Comparison of ENCODE assay signal across 28 cellular contexts in the genomic region with DNA sequence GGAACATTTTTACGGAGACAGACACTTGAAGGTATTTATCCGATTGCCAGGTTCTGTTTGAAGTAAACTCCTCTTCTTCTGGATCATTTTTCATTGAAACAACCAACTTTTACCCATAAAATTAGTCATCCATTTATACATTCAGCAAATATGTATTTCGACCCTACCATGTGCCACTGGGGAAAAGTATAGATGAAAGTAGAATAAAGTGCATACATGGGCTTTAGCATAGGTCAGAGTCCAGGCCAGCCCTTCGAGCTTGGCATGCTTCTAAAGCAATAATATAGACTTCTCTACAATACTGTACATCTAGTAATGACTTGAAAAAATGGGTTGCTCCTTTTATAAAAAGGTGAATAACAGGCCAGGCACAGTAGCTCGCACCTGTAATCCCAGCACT. TPM values are rescaled to one million over a fixed set of nuclear protein-coding genes. Genes with fewer than 3 reads are reported as not detected.
A peak's percentile ranks its signal among the peaks of the same experiment; 100 is the strongest.
DNase-seq lines count a peak whose midpoint lies in the region; ATAC-seq, FAIRE-seq and TF ChIP-seq lines count a peak whose summit lies in the region.
"Had no signal": no experiment of that assay in that cellular context is flagged by ENCODE, and none has a peak within 500 bp of the region (broad histone marks: within the 10 kb centered on the region; RNA-seq: fewer than 3 reads in every experiment).

No MANE protein-coding gene starts in this region.

- peak overlapping the region; percentile 57 for H2AFZ ChIP-seq in PC-3 (ENCODE audit: low read length)
- H2AFZ ChIP-seq in K562 (ENCODE audit: low read depth, low read length): no peak overlapping the region
- no peak overlapping the region for H2AFZ ChIP-seq in MM.1S (ENCODE audit: low read length)
- H2AFZ ChIP-seq in Karpas-422 (ENCODE audit: low read length): no peak overlapping the region

- H3K9me3 ChIP-seq in PC-3 (ENCODE audit: low read length): no peaks in the 10 kb centered on the region
- H3K9me3 ChIP-seq in K562 (replicated peaks; ENCODE audit: control insufficient read depth, insufficient read depth, low read depth, low read length): no peaks in the 10 kb centered on the region
- H3K9me3 ChIP-seq in skeletal muscle satellite cell (replicated peaks; ENCODE audit: low read length): no peaks in the 10 kb centered on the region
- no peaks in the 10 kb centered on the region for H3K9me3 ChIP-seq in MM.1S (replicated peaks; ENCODE audit: insufficient read depth, low read length)
- no peaks in the 10 kb centered on the region for H3K9me3 ChIP-seq in Karpas-422 (ENCODE audit: low read length)
- H3K9me3 ChIP-seq: BE2C, MG63, thyroid gland had no signal

- in situ Hi-C loops in K562 (cut with MboI): no loop called here

- no peak for TF ChIP-seq EP300 in K562 (IDR thresholded peaks at IDR 0.05; ENCODE audit: low read length)

- H3K27ac ChIP-seq in PC-3 (ENCODE audit: low read length): peak overlapping the region; percentile 82
- no peak overlapping the region for H3K27ac ChIP-seq in K562 (ENCODE audit: extremely low read depth, low read depth, low read length)
- no peak overlapping the region for H3K27ac ChIP-seq in MM.1S (ENCODE audit: low read length)
- no peak overlapping the region for H3K27ac ChIP-seq in Karpas-422 (ENCODE audit: low read length)
- H3K27ac ChIP-seq: thyroid gland had no signal

- DNase-seq in activated T-cell treated with anti-CD3 and anti-CD28 coated beads, Interleukin-2, amount 50 U/mL, for 24 hours: no peak
- DNase-seq in activated T-cell treated with anti-CD3 and anti-CD28 coated beads for 4 hours (no peak), PC-3 (peak; percentile 90), K562 (ENCODE audit: extremely low read depth in 1 of 4, low spot score in 3 of 4) (no peak), MM.1S (no peak), Karpas-422 (no peak)
- DNase-seq: 8988T; activated CD4-positive, CD25-positive, alpha-beta regulatory T cell treated with anti-CD3 and anti-CD28 coated beads, Interleukin-2, amount 50 U/mL, for 72 hours; activated CD8-positive, alpha-beta T cell treated with anti-CD3 and anti-CD28 coated beads, Interleukin-2, amount 10 ng/mL, durations not matched to agents 7 days and 5 days; activated naive CD4-positive, alpha-beta T cell treated with anti-CD3 and anti-CD28 coated beads, Interleukin-2, amount 50 U/mL, for 16 hours; activated T-cell treated with anti-CD3 and anti-CD28 coated beads, Interleukin-2, amount 50 U/mL, for 4 hours; BE2C; effector CD4-positive, alpha-beta T cell; erythroblast; foreskin melanocyte; GOT3; hippocampal formation; MG63; NCI-H146; NCI-H2171; NCI-H524 treated with DMSO at 0.1 percent for 48 hours; stimulated activated CD4-positive, alpha-beta T cell treated with anti-CD3 and anti-CD28 coated beads, Interleukin-2, amount 100 ng/mL, for 48 hours; stimulated activated naive CD4-positive, alpha-beta T cell; thyroid gland had no signal

- no peaks in the 10 kb centered on the region for H3K27me3 Mint-ChIP-seq in activated T-cell treated with anti-CD3 and anti-CD28 coated beads, Interleukin-2, amount 50 U/mL, for 24 hours
- H3K27me3 Mint-ChIP-seq: IgD-negative memory B cell had no signal

- TF ChIP-seq CTCF in PC-3 (conservative IDR thresholded peaks at IDR 0.05; ENCODE audit: low read depth, low read length): no peak
- TF ChIP-seq CTCF in K562 (IDR thresholded peaks at IDR 0.05 in 2 of 3, conservative IDR thresholded peaks at IDR 0.05 in 1 of 3; ENCODE audit: insufficient read depth in 2 of 3, low read depth in 1 of 3, low read length in 3 of 3): no peak
- no peak for TF ChIP-seq CTCF in MM.1S (IDR thresholded peaks at IDR 0.05; ENCODE audit: low read length)

- CTCF ChIA-PET in PC-3 (lab: Charles Lee) (interaction anchor here (0.7 kb wide), 1 partner anchor 83 kb away, joined by 3 read pairs; no protein-coding TSS in a partner anchor), K562 (lab: Yijun Ruan, JAX; ENCODE audit: low intra/inter-chr PET ratio) (no interaction called here)

- H3K27ac Mint-ChIP-seq in activated T-cell treated with anti-CD3 and anti-CD28 coated beads, Interleukin-2, amount 50 U/mL, for 24 hours: peak overlapping the region; percentile 38
- H3K27ac Mint-ChIP-seq: activated CD8-positive, alpha-beta T cell treated with anti-CD3 and anti-CD28 coated beads, Interleukin-2, amount 10 ng/mL, durations not matched to agents 7 days and 5 days had no signal

- H3K9me2 ChIP-seq in PC-3 (replicated peaks; ENCODE audit: low read length): no peaks in the 10 kb centered on the region
- no peaks in the 10 kb centered on the region for H3K9me2 ChIP-seq in MM.1S (replicated peaks; ENCODE audit: insufficient read depth, low read length)
- no peaks in the 10 kb centered on the region for H3K9me2 ChIP-seq in Karpas-422 (replicated peaks; ENCODE audit: insufficient read depth, low read length)

- H3K4me3 ChIP-seq in PC-3 (ENCODE audit: low read length) (peak overlapping the region; percentile 55), K562 (no peak overlapping the region), skeletal muscle satellite cell (ENCODE audit: low read length) (no peak overlapping the region), MM.1S (ENCODE audit: low read length) (no peak overlapping the region), Karpas-422 (ENCODE audit: low read length) (no peak overlapping the region)
- H3K4me3 ChIP-seq: MG63, thyroid gland had no signal

- peaks cover 54% of the 10 kb centered on the region for H3K36me3 Mint-ChIP-seq in activated T-cell treated with anti-CD3 and anti-CD28 coated beads, Interleukin-2, amount 50 U/mL, for 24 hours (ENCODE audit: low read depth)

- intact Hi-C loops in PC-3 (cut with micrococcal nuclease) (no loop called here), K562 (cut with micrococcal nuclease) (no loop called here)

- H3K27me3 ChIP-seq in PC-3 (ENCODE audit: low read length): no peaks in the 10 kb centered on the region
- H3K27me3 ChIP-seq in K562 (ENCODE audit: control insufficient read depth in 2 of 2, insufficient read depth in 2 of 2, low read length in 2 of 2): no peaks in the 10 kb centered on the region
- H3K27me3 ChIP-seq in skeletal muscle satellite cell (ENCODE audit: control insufficient read depth, insufficient read depth, low read length): no peaks in the 10 kb centered on the region
- H3K27me3 ChIP-seq in MM.1S (replicated peaks; ENCODE audit: insufficient read depth, low read length): no peaks in the 10 kb centered on the region
- no peaks in the 10 kb centered on the region for H3K27me3 ChIP-seq in Karpas-422 (ENCODE audit: low read length)
- H3K27me3 ChIP-seq: BE2C, MG63, thyroid gland had no signal

- H3K9me3 Mint-ChIP-seq in activated T-cell treated with anti-CD3 and anti-CD28 coated beads, Interleukin-2, amount 50 U/mL, for 24 hours: no peaks in the 10 kb centered on the region
- H3K9me3 Mint-ChIP-seq: activated T-cell treated with anti-CD3 and anti-CD28 coated beads, Interleukin-2, amount 50 U/mL, for 4 hours; brain; IgD-negative memory B cell had no signal

- peak; percentile 95 for ATAC-seq in PC-3
- ATAC-seq in K562: no peak
- no peak for ATAC-seq in HG03342 (IDR thresholded peaks at IDR 0.05; ENCODE audit: unreplicated experiment)
- ATAC-seq: activated CD8-positive, alpha-beta T cell treated with anti-CD3 and anti-CD28 coated beads, Interleukin-2, amount 10 ng/mL, durations not matched to agents 7 days and 5 days; activated T-cell treated with anti-CD3 and anti-CD28 coated beads, Interleukin-2, amount 50 U/mL, for 4 hours had no signal

- H3K4me2 ChIP-seq in PC-3 (ENCODE audit: low read length) (peak overlapping the region; percentile 80), K562 (ENCODE audit: insufficient read depth, low read length) (no peak overlapping the region), skeletal muscle satellite cell (ENCODE audit: low read length) (peak overlapping the region; percentile 21), MM.1S (ENCODE audit: low read depth, low read length) (no peak overlapping the region), Karpas-422 (ENCODE audit: low read depth, low read length, poor library complexity, severe bottlenecking) (no peak overlapping the region)

- no peak overlapping the region for H3K4me3 Mint-ChIP-seq in activated T-cell treated with anti-CD3 and anti-CD28 coated beads, Interleukin-2, amount 50 U/mL, for 24 hours
- H3K4me3 Mint-ChIP-seq: activated CD8-positive, alpha-beta T cell treated with anti-CD3 and anti-CD28 coated beads, Interleukin-2, amount 10 ng/mL, durations not matched to agents 7 days and 5 days; activated T-cell treated with anti-CD3 and anti-CD28 coated beads, Interleukin-2, amount 50 U/mL, for 4 hours; brain; IgD-negative memory B cell had no signal

- H4K20me1 ChIP-seq in PC-3 (ENCODE audit: low read length) (no peaks in the 10 kb centered on the region), K562 (replicated peaks; ENCODE audit: control insufficient read depth, insufficient read depth, low read length) (no peaks in the 10 kb centered on the region), MM.1S (ENCODE audit: insufficient read depth, low read length) (no peaks in the 10 kb centered on the region), Karpas-422 (ENCODE audit: insufficient read depth, low read depth, low read length) (no peaks in the 10 kb centered on the region)

- H3F3A ChIP-seq in PC-3 (ENCODE audit: low read length, unreplicated experiment) (peaks cover 14% of the 10 kb centered on the region), MM.1S (ENCODE audit: insufficient read depth, low read length) (no peaks in the 10 kb centered on the region)

- H3K36me3 ChIP-seq in PC-3 (ENCODE audit: low read depth, low read length): peaks cover 13% of the 10 kb centered on the region
- peaks cover 27% of the 10 kb centered on the region; the same call in 2 of the 3 replicates for H3K36me3 ChIP-seq in K562 (ENCODE audit: control insufficient read depth, insufficient read depth, low read length)
- H3K36me3 ChIP-seq in skeletal muscle satellite cell (ENCODE audit: insufficient read depth, low read length): no peaks in the 10 kb centered on the region
- no peaks in the 10 kb centered on the region; the same call in 1 of the 2 replicates for H3K36me3 ChIP-seq in MM.1S (replicated peaks; ENCODE audit: insufficient read depth, low read length)
- H3K36me3 ChIP-seq in Karpas-422 (ENCODE audit: insufficient read depth, low read length): no peaks in the 10 kb centered on the region
- H3K36me3 ChIP-seq: BE2C had no signal

- POLR2A ChIA-PET in PC-3 (lab: Charles Lee; ENCODE audit: unreplicated experiment): no interaction called here
- POLR2A ChIA-PET in K562 (lab: Yijun Ruan, JAX): interaction anchor here (0.9 to 1.4 kb wide), 2 partner anchors 8 to 10 kb away, joined by 3 to 4 read pairs; a partner anchor contains a TSS

- 82% methylated on average over 5 of the region's 5 CpGs for WGBS in K562 (ENCODE audit: insufficient coverage, low coverage, missing lambda C conversion rate)

- FAIRE-seq in K562 (lab: Jason Lieb, UNC): no peak

- H3K4me1 ChIP-seq in PC-3 (ENCODE audit: insufficient read depth, low read length) (peaks cover 26% of the 10 kb centered on the region), K562 (replicated peaks in 1 of 2; ENCODE audit: control insufficient read depth in 2 of 2, insufficient read depth in 2 of 2, low read length in 2 of 2) (no peaks in the 10 kb centered on the region), skeletal muscle satellite cell (ENCODE audit: control insufficient read depth, insufficient read depth, low read length) (peaks cover 11% of the 10 kb centered on the region), MM.1S (ENCODE audit: low read length) (no peaks in the 10 kb centered on the region), Karpas-422 (ENCODE audit: low read length) (no peaks in the 10 kb centered on the region)
- H3K4me1 ChIP-seq: BE2C, thyroid gland had no signal

- H3K4me1 Mint-ChIP-seq in activated T-cell treated with anti-CD3 and anti-CD28 coated beads, Interleukin-2, amount 50 U/mL, for 24 hours (ENCODE audit: low read depth): peaks cover 9% of the 10 kb centered on the region
- H3K4me1 Mint-ChIP-seq: brain had no signal

- no TSS peak for BruUV-seq in PC-3 (replicated peaks; lab: Mats Ljungman, UMichigan)
- BruUV-seq in K562 (replicated peaks; lab: Mats Ljungman, UMichigan): TSS peak; percentile 17

- H3K9ac ChIP-seq in PC-3 (ENCODE audit: low read length) (peak overlapping the region; percentile 28), K562 (ENCODE audit: insufficient read depth in 1 of 2, low read depth in 2 of 2, low read length in 2 of 2) (no peak overlapping the region), skeletal muscle satellite cell (ENCODE audit: low read depth, low read length) (no peak overlapping the region), MM.1S (ENCODE audit: low read length) (no peak overlapping the region), Karpas-422 (ENCODE audit: low read length) (no peak overlapping the region)

- no peak for TF ChIP-seq RAD21 in K562 (CRISPR knock-in tag; conservative IDR thresholded peaks at IDR 0.05 in 1 of 2, IDR thresholded peaks at IDR 0.05 in 1 of 2)

- no peaks in the 10 kb centered on the region for H3K9me1 ChIP-seq in K562 (ENCODE audit: control insufficient read depth, insufficient read depth, low read length)

- peaks cover 17% of the 10 kb centered on the region for H3K79me2 ChIP-seq in PC-3 (ENCODE audit: low read length)
- H3K79me2 ChIP-seq in K562 (ENCODE audit: control insufficient read depth, insufficient read depth, low read length): no peaks in the 10 kb centered on the region
- H3K79me2 ChIP-seq in MM.1S (ENCODE audit: low read length): peaks cover 8% of the 10 kb centered on the region
- H3K79me2 ChIP-seq in Karpas-422 (ENCODE audit: low read length): peaks cover 2% of the 10 kb centered on the region; the same call in 1 of the 2 replicates

- no peak for TF ChIP-seq POLR2A in K562 (conservative IDR thresholded peaks at IDR 0.05)

RNA-seq across cellular contexts. Expression of a gene that starts 10.1 kb away (rescaled TPM):
- total RNA-seq in PC-3 (2014; rRNA removed) (21.9 and 22.0 TPM in 2 replicates), K562 (2014; rRNA removed) (7.5 and 9.0 TPM in 2 replicates), K562 (2014; rRNA removed; fragmentation: Illumina TruSeq; extraction: Trizol) (25.7 and 32.0 TPM in 2 replicates), K562 (2015; rRNA removed; fragmentation: Illumina TruSeq; extraction: Trizol) (16.7 and 16.8 TPM in 2 replicates), K562 (2021) (21.9 and 24.1 TPM in 2 replicates)
- 154 and 293 TPM in 2 replicates for total RNA-seq in K562 (2011; cell fraction: chromatin; rRNA removed; ENCODE audit: low replicate concordance)
- 80.4 and 84.5 TPM in 2 replicates for total RNA-seq in K562 (2011; cell fraction: nucleolus; rRNA removed)
- total RNA-seq in K562 (2011; cell fraction: nucleoplasm; rRNA removed): 109 and 132 TPM in 2 replicates
- polyA plus RNA-seq in K562 (2011; rRNA removed) (26.0 and 28.5 TPM in 2 replicates), K562 (2014; fragmentation: Illumina TruSeq; extraction: Trizol) (9.6 and 12.0 TPM in 2 replicates), K562 (2014; fragmentation: Nextera tagmentation; extraction: Ambion mirVana) (1 to 10 TPM; 2.7 to 5.1 TPM), K562 (2014; rRNA removed) (20.0 and 24.6 TPM in 2 replicates)
- 6.3 and 11.1 TPM in 2 replicates for polyA plus RNA-seq in K562 (2011; cell fraction: cytosol; rRNA removed)
- polyA plus RNA-seq in K562 (2011; cell fraction: nucleus; rRNA removed): 49.8 and 58.5 TPM in 2 replicates
- polyA plus RNA-seq in K562 (2012): 6.7 and 9.8 TPM in 2 replicates
- 36.2 and 41.9 TPM in 2 replicates for polyA minus RNA-seq in K562 (2011; rRNA and poly(A)+ RNA removed)
- polyA minus RNA-seq in K562 (2011; cell fraction: cytosol; rRNA and poly(A)+ RNA removed): 22.1 and 26.7 TPM in 2 replicates
- polyA minus RNA-seq in K562 (2011; cell fraction: nucleus; rRNA and poly(A)+ RNA removed): 18.6 and 24.5 TPM in 2 replicates
- total RNA-seq in skeletal muscle satellite cell (2012; rRNA removed): 9.6 and 14.2 TPM in 2 replicates
- 9.6 and 13.9 TPM in 2 replicates for total RNA-seq in Karpas-422 (2014; rRNA removed; shearing (Covaris generic); ENCODE audit: low replicate concordance)

RNA-seq across cellular contexts. Expression of a gene that starts 42.9 kb away (rescaled TPM):
- total RNA-seq in PC-3 (2014; rRNA removed): 2.3 and 3.0 TPM in 2 replicates
- total RNA-seq in K562 (2011; cell fraction: chromatin; rRNA removed; ENCODE audit: low replicate concordance): 44.0 and 102 TPM in 2 replicates
- total RNA-seq in K562 (2011; cell fraction: nucleolus; rRNA removed): 30.5 and 40.3 TPM in 2 replicates
- total RNA-seq in K562 (2011; cell fraction: nucleoplasm; rRNA removed): 50.2 and 57.9 TPM in 2 replicates
- 9.2 and 11.9 TPM in 2 replicates for total RNA-seq in K562 (2014; rRNA removed)
- 21.0 and 22.2 TPM in 2 replicates for total RNA-seq in K562 (2014; rRNA removed; fragmentation: Illumina TruSeq; extraction: Trizol)
- 18.0 and 18.7 TPM in 2 replicates for total RNA-seq in K562 (2015; rRNA removed; fragmentation: Illumina TruSeq; extraction: Trizol)
- total RNA-seq in K562 (2021): 20.6 and 21.3 TPM in 2 replicates
- polyA plus RNA-seq in K562 (2011; rRNA removed): 11.6 and 18.9 TPM in 2 replicates
- polyA plus RNA-seq in K562 (2011; cell fraction: cytosol; rRNA removed): 4.0 and 9.4 TPM in 2 replicates
- 10.7 and 16.7 TPM in 2 replicates for polyA plus RNA-seq in K562 (2011; cell fraction: nucleus; rRNA removed)
- polyA plus RNA-seq in K562 (2012): 6.8 and 8.1 TPM in 2 replicates
- 12.6 and 16.8 TPM in 2 replicates for polyA plus RNA-seq in K562 (2014; fragmentation: Illumina TruSeq; extraction: Trizol)
- polyA plus RNA-seq in K562 (2014; fragmentation: Nextera tagmentation; extraction: Ambion mirVana): 1 to 10 TPM; 2.6 to 3.6 TPM
- 5.4 and 5.9 TPM in 2 replicates for polyA plus RNA-seq in K562 (2014; rRNA removed)
- polyA minus RNA-seq in K562 (2011; rRNA and poly(A)+ RNA removed): 45.0 and 86.3 TPM in 2 replicates
- 25.9 and 31.1 TPM in 2 replicates for polyA minus RNA-seq in K562 (2011; cell fraction: cytosol; rRNA and poly(A)+ RNA removed)
- polyA minus RNA-seq in K562 (2011; cell fraction: nucleus; rRNA and poly(A)+ RNA removed): 18.4 and 50.4 TPM in 2 replicates
- 2.0 and 3.7 TPM in 2 replicates for total RNA-seq in skeletal muscle satellite cell (2012; rRNA removed)
- total RNA-seq in Karpas-422 (2014; rRNA removed; shearing (Covaris generic); ENCODE audit: low replicate concordance): 2.2 and 5.4 TPM in 2 replicates

RNA-seq across cellular contexts. Expression of a gene that starts 45.4 kb away (rescaled TPM):
- total RNA-seq in PC-3 (2014; rRNA removed) (29.5 and 38.7 TPM in 2 replicates), K562 (2014; rRNA removed) (24.6 and 35.1 TPM in 2 replicates), K562 (2014; rRNA removed; fragmentation: Illumina TruSeq; extraction: Trizol) (51.4 and 59.2 TPM in 2 replicates), K562 (2015; rRNA removed; fragmentation: Illumina TruSeq; extraction: Trizol) (47.4 and 50.5 TPM in 2 replicates), K562 (2021) (45.8 and 47.7 TPM in 2 replicates)
- total RNA-seq in K562 (2011; cell fraction: chromatin; rRNA removed; ENCODE audit: low replicate concordance): 50.5 and 236 TPM in 2 replicates
- total RNA-seq in K562 (2011; cell fraction: nucleolus; rRNA removed): 26.7 and 32.4 TPM in 2 replicates
- 64.3 and 73.3 TPM in 2 replicates for total RNA-seq in K562 (2011; cell fraction: nucleoplasm; rRNA removed)
- polyA plus RNA-seq in K562 (2011; rRNA removed) (31.8 and 43.5 TPM in 2 replicates), K562 (2014; fragmentation: Illumina TruSeq; extraction: Trizol) (38.3 and 40.8 TPM in 2 replicates), K562 (2014; fragmentation: Nextera tagmentation; extraction: Ambion mirVana) (10 to 100 TPM; 24.7 to 32.7 TPM), K562 (2014; rRNA removed) (31.4 and 35.1 TPM in 2 replicates)
- 4.9 and 16.6 TPM in 2 replicates for polyA plus RNA-seq in K562 (2011; cell fraction: cytosol; rRNA removed)
- 22.2 and 33.6 TPM in 2 replicates for polyA plus RNA-seq in K562 (2011; cell fraction: nucleus; rRNA removed)
- 20.1 and 20.6 TPM in 2 replicates for polyA plus RNA-seq in K562 (2012)
- polyA minus RNA-seq in K562 (2011; rRNA and poly(A)+ RNA removed): 57.9 and 74.1 TPM in 2 replicates
- 21.9 and 24.0 TPM in 2 replicates for polyA minus RNA-seq in K562 (2011; cell fraction: cytosol; rRNA and poly(A)+ RNA removed)
- 18.6 and 35.5 TPM in 2 replicates for polyA minus RNA-seq in K562 (2011; cell fraction: nucleus; rRNA and poly(A)+ RNA removed)
- 4.3 and 5.2 TPM in 2 replicates for total RNA-seq in skeletal muscle satellite cell (2012; rRNA removed)
- 11.5 and 27.7 TPM in 2 replicates for total RNA-seq in Karpas-422 (2014; rRNA removed; shearing (Covaris generic); ENCODE audit: low replicate concordance)

Comparison
In these comparisons a context has a peak if more than half of its experiments do, and no peak if none do; other contexts are left out.
1. H3K4me2 ChIP-seq: peak in PC-3 (single experiment) and skeletal muscle satellite cell (single experiment); none in K562 (single experiment), MM.1S (single experiment) and Karpas-422 (single experiment).